Comparison of ENCODE assay signal across 12 cellular contexts in the genomic region with DNA sequence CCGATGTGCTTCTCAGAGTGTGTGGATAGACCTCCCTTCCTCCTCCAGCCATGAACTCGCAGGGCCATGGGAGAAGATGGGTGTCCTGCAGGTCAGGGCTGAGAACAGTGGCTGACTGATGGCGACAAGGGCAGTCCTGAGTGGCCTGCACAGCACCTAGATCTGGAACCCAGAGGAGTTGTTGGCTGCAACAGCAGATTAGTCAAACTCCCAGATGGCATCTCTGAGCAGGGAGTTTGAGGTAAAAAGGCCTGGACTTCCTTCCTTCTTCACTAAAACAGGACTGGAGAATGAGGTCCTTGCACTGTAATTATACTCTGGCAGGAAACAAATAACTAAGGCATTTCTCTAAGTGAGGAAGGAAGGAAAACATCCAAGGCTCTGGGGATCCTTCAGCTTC.
DNase-seq lines count a peak whose midpoint lies in the region; ATAC-seq and TF ChIP-seq lines count a peak whose summit lies in the region.
"Had no signal": no experiment of that assay in that cellular context is flagged by ENCODE, and none has a peak within 500 bp of the region (broad histone marks: within the 10 kb centered on the region; RNA-seq: fewer than 3 reads in every experiment).

No MANE protein-coding gene starts in this region.

- TF ChIP-seq CTCF in Caco-2 (IDR thresholded peaks at IDR 0.05; ENCODE audit: insufficient read depth in 1 of 2, low read depth in 1 of 2, low read length in 1 of 2, severe bottlenecking in 1 of 2, unreplicated experiment in 1 of 2) (no peak), neural crest cell (conservative IDR thresholded peaks at IDR 0.05) (no peak), WTC11 (IDR thresholded peaks at IDR 0.05) (no peak)

- no peaks in the 10 kb centered on the region for H3K9me3 ChIP-seq in Caco-2

- H3K4me1 Mint-ChIP-seq in Caco-2 (ENCODE audit: low read depth, unreplicated experiment), result peaks cover 57% of the 10 kb centered on the region
- peaks cover 51% of the 10 kb centered on the region for H3K4me1 Mint-ChIP-seq in neural crest cell
- peaks cover 66% of the 10 kb centered on the region for H3K4me1 Mint-ChIP-seq in WTC11
- H3K4me1 Mint-ChIP-seq: B cell had no signal

- H3K4me1 ChIP-seq in Caco-2, result peaks cover 80% of the 10 kb centered on the region

- no TSS peak for BruUV-seq in Caco-2 (replicated peaks; lab: Mats Ljungman, UMichigan)

- intact Hi-C loops in Caco-2 (cut with micrococcal nuclease; ENCODE audit: unreplicated experiment), result loop anchor here (5.0 kb wide), 2 partner anchors 231 to 464 kb away; no protein-coding TSS in a partner anchor

- no peak for DNase-seq in Caco-2
- peak; percentile 60 for DNase-seq in cerebellar cortex (ENCODE audit: low spot score)
- no peak for DNase-seq in neural crest cell (ENCODE audit: low read depth, low spot score)
- DNase-seq in NCI-H2081 treated with DMSO at 0.1 percent for 48 hours (lab: John Stamatoyannopoulos, UW), result no peak
- DNase-seq in WTC11 (ENCODE audit: low spot score), result no peak
- DNase-seq: CD4-positive, alpha-beta T cell; DMS153; DMS79 treated with DMSO at 0.1 percent for 48 hours; HCEC 1CT had no signal

- no peak for ATAC-seq in WTC11
- ATAC-seq in GM21423 (IDR thresholded peaks at IDR 0.05; ENCODE audit: unreplicated experiment), result no peak
- ATAC-seq: GM12878 had no signal

- H3K4me3 ChIP-seq in Caco-2 (ENCODE audit: low read depth, low read length), result no peak overlapping the region
- H3K4me3 ChIP-seq: GM12878 had no signal

- H3K27me3 Mint-ChIP-seq in Caco-2 (ENCODE audit: insufficient read depth, unreplicated experiment) (no peaks in the 10 kb centered on the region), neural crest cell (ENCODE audit: low read depth) (no peaks in the 10 kb centered on the region), WTC11 (ENCODE audit: low read depth) (no peaks in the 10 kb centered on the region)
- H3K27me3 Mint-ChIP-seq: B cell; CD4-positive, alpha-beta T cell had no signal

- peaks cover 1% of the 10 kb centered on the region; the same call in 1 of the 2 replicates for H3K36me3 ChIP-seq in Caco-2 (ENCODE audit: control insufficient read depth, insufficient read depth, low read length)

- peak overlapping the region; percentile 46 for H3K27ac Mint-ChIP-seq in Caco-2 (ENCODE audit: unreplicated experiment)
- peak overlapping the region; percentile 4 for H3K27ac Mint-ChIP-seq in neural crest cell (ENCODE audit: unreplicated experiment)
- no peak overlapping the region for H3K27ac Mint-ChIP-seq in WTC11
- H3K27ac Mint-ChIP-seq: B cell; CD4-positive, alpha-beta T cell had no signal

- H3K27me3 ChIP-seq in Caco-2 (replicated peaks; ENCODE audit: control insufficient read depth, insufficient read depth, low read length), result no peaks in the 10 kb centered on the region

- H3K9me3 Mint-ChIP-seq in Caco-2 (ENCODE audit: unreplicated experiment) (peaks cover 9% of the 10 kb centered on the region), neural crest cell (no peaks in the 10 kb centered on the region), WTC11 (no peaks in the 10 kb centered on the region)
- H3K9me3 Mint-ChIP-seq: CD4-positive, alpha-beta T cell had no signal

- H3K36me3 Mint-ChIP-seq in Caco-2 (ENCODE audit: insufficient read depth, unreplicated experiment) (peaks cover 6% of the 10 kb centered on the region), neural crest cell (ENCODE audit: low read depth) (no peaks in the 10 kb centered on the region), WTC11 (no peaks in the 10 kb centered on the region)

- H3K4me3 Mint-ChIP-seq in Caco-2 (ENCODE audit: unreplicated experiment), result no peak overlapping the region
- no peak overlapping the region for H3K4me3 Mint-ChIP-seq in neural crest cell
- H3K4me3 Mint-ChIP-seq in WTC11, result no peak overlapping the region
- H3K4me3 Mint-ChIP-seq: B cell; CD4-positive, alpha-beta T cell had no signal

- CTCF ChIA-PET in Caco-2 (lab: Charles Lee), result no interaction called here
- CTCF ChIA-PET in WTC11 (lab: Charles Lee), result no interaction called here

- POLR2A ChIA-PET in Caco-2 (lab: Charles Lee) (no interaction called here), WTC11 (lab: Charles Lee) (no interaction called here)

TF ChIP-seq in WTC11, 78 proteins besides CTCF, POLR2A, EP300 and RAD21:
- no peak for TF ChIP-seq GRHL2 (CRISPR knock-in tag; IDR thresholded peaks at IDR 0.05; ENCODE audit: insufficient replicate concordance, severe bottlenecking)
- no peak for TF ChIP-seq TCF7 (CRISPR knock-in tag; IDR thresholded peaks at IDR 0.05; ENCODE audit: low read depth)
- TF ChIP-seq EMX1 (CRISPR knock-in tag; IDR thresholded peaks at IDR 0.05), result no peak
- TF ChIP-seq FOXP1 (CRISPR knock-in tag; IDR thresholded peaks at IDR 0.05; ENCODE audit: borderline replicate concordance), result no peak
